ENCODE assay signal across 9 cellular contexts in genomic region chr22:30602049-30602448, GRCh38. TPM values are rescaled to one million over a fixed set of nuclear protein-coding genes. Genes with fewer than 3 reads are reported as not detected.
DNase-seq lines count a peak whose midpoint lies in the region; ATAC-seq and TF ChIP-seq lines count a peak whose summit lies in the region.
"Had no signal": no experiment of that assay in that cellular context is flagged by ENCODE, and none has a peak within 500 bp of the region (broad histone marks: within the 10 kb centered on the region; RNA-seq: fewer than 3 reads in every experiment).

No MANE protein-coding gene starts in this region.

- H3K4me3 ChIP-seq in GM23248 (no peak overlapping the region), fibroblast of pulmonary artery (replicated peaks; ENCODE audit: low read depth, low read length) (no peak overlapping the region)

- DNase-seq in AML-193 (lab: John Stamatoyannopoulos, UW) = peak; percentile 32 to 35
- DNase-seq in GM23248 = peak; percentile 56
- DNase-seq in RPMI8226 = peak; percentile 75
- peak; percentile 62 for DNase-seq in fibroblast of pulmonary artery (ENCODE audit: low read depth)
- no peak for DNase-seq in activated effector memory CD4-positive, alpha-beta T cell treated with anti-CD3 and anti-CD28 coated beads, Interleukin-2, amount 50 U/mL, for 16 hours
- DNase-seq in NCI-H510A treated with DMSO at 0.1 percent for 48 hours (lab: John Stamatoyannopoulos, UW) = no peak

- H3K9me2 ChIP-seq in GM23248 (ENCODE audit: insufficient read depth) = no peaks in the 10 kb centered on the region

- no peak overlapping the region for H3K9ac ChIP-seq in GM23248

- H2AFZ ChIP-seq in GM23248 = no peak overlapping the region

- no peaks in the 10 kb centered on the region for H4K20me1 ChIP-seq in GM23248 (ENCODE audit: insufficient read depth)

- H3K27me3 ChIP-seq in GM23248 (replicated peaks; ENCODE audit: insufficient read depth) = no peaks in the 10 kb centered on the region

- ATAC-seq in GM21381 (IDR thresholded peaks at IDR 0.05; ENCODE audit: unreplicated experiment) = no peak
- ATAC-seq in GM21576 (IDR thresholded peaks at IDR 0.05; ENCODE audit: unreplicated experiment) = no peak

- H3F3A ChIP-seq in GM23248 (ENCODE audit: insufficient read depth) = no peaks in the 10 kb centered on the region

- no peak overlapping the region for H3K27ac ChIP-seq in GM23248

- peak; percentile 53 for TF ChIP-seq CTCF in fibroblast of pulmonary artery (IDR thresholded peaks at IDR 0.05; ENCODE audit: low read length, missing control alignments)

- WGBS in GM23248 (ENCODE audit: low coverage in 1 of 2, low lambda C conversion rate in 2 of 2, missing lambda C conversion rate in 2 of 2), 2 experiments = 41 to 45% methylated on average over 3 of the region's 3 CpGs

- no peaks in the 10 kb centered on the region for H3K36me3 ChIP-seq in GM23248 (ENCODE audit: low read depth)

- no peaks in the 10 kb centered on the region for H3K79me2 ChIP-seq in GM23248 (ENCODE audit: insufficient read depth)

- H3K4me1 ChIP-seq in GM23248 (ENCODE audit: insufficient read depth) = peaks cover 6% of the 10 kb centered on the region; the same call in 1 of the 2 replicates

- in situ Hi-C loops in GM23248 (cut with MboI) = no loop called here

- H3K9me3 ChIP-seq in GM23248 (ENCODE audit: low read depth) = no peaks in the 10 kb centered on the region

- no peak overlapping the region for H3K4me2 ChIP-seq in GM23248 (ENCODE audit: unreplicated experiment)

RNA-seq across cellular contexts. Expression of gene TCN2, which starts 4.9 kb away (rescaled TPM):
- total RNA-seq in GM23248 (2014; rRNA removed; shearing (Covaris generic)) = 5.3 and 8.1 TPM in 2 replicates
- polyA plus RNA-seq in GM23248 (2016; fragmentation: Nextera tagmentation; extraction: Ambion mirVana) = 4.5 and 4.8 TPM in 2 replicates

RNA-seq across cellular contexts. Expression of gene PES1, which starts 10.3 kb away (rescaled TPM):
- 63.2 and 83.7 TPM in 2 replicates for total RNA-seq in GM23248 (2014; rRNA removed; shearing (Covaris generic))
- polyA plus RNA-seq in GM23248 (2016; fragmentation: Nextera tagmentation; extraction: Ambion mirVana) = 67.8 and 74.1 TPM in 2 replicates

RNA-seq across cellular contexts. Expression of gene GAL3ST1, which starts 27.6 kb away (rescaled TPM):
- total RNA-seq in GM23248 (2014; rRNA removed; shearing (Covaris generic)) = not detected in 2 replicates
- polyA plus RNA-seq in GM23248 (2016; fragmentation: Nextera tagmentation; extraction: Ambion mirVana) = not detected in 2 replicates

RNA-seq across cellular contexts. Expression of gene SLC35E4, which starts 33.5 kb away (rescaled TPM):
- 12.9 and 16.4 TPM in 2 replicates for total RNA-seq in GM23248 (2014; rRNA removed; shearing (Covaris generic))
- polyA plus RNA-seq in GM23248 (2016; fragmentation: Nextera tagmentation; extraction: Ambion mirVana) = 8.5 and 9.1 TPM in 2 replicates

RNA-seq across cellular contexts. Expression of gene SEC14L6, which starts 55.5 kb away (rescaled TPM):
- total RNA-seq in GM23248 (2014; rRNA removed; shearing (Covaris generic)) = not detected in 2 replicates
- not detected in 2 replicates for polyA plus RNA-seq in GM23248 (2016; fragmentation: Nextera tagmentation; extraction: Ambion mirVana)
- total RNA-seq: mononuclear cell had no signal

Comparison
In these comparisons a context has a peak if more than half of its experiments do, and no peak if none do; other contexts are left out.
1. DNase-seq: peak in AML-193 (2 of 2), GM23248 (single experiment), RPMI8226 (single experiment) and fibroblast of pulmonary artery (single experiment); none in activated effector memory CD4-positive, alpha-beta T cell treated with anti-CD3 and anti-CD28 coated beads, Interleukin-2, amount 50 U/mL, for 16 hours (single experiment) and NCI-H510A treated with DMSO at 0.1 percent for 48 hours (single experiment).